8 cellular contexts compared by ENCODE assay signal in genomic region chr1:62407398-62408009, GRCh38. TPM values are rescaled to one million over a fixed set of nuclear protein-coding genes. Genes with fewer than 3 reads are reported as not detected.
DNase-seq lines count a peak whose midpoint lies in the region; ATAC-seq, FAIRE-seq and TF ChIP-seq lines count a peak whose summit lies in the region.

No MANE protein-coding gene starts in this region.

- no peaks in the 10 kb centered on the region for H3K36me3 Mint-ChIP-seq in endothelial cell (ENCODE audit: low read depth, unreplicated experiment)

- H3K4me1 ChIP-seq in Panc1 (ENCODE audit: control insufficient read depth, insufficient read depth, low read length): no peaks in the 10 kb centered on the region

- FAIRE-seq in GM12891 (lab: Jason Lieb, UNC): no peak

- H3K9me3 ChIP-seq in Panc1 (ENCODE audit: control insufficient read depth, insufficient read depth, low read depth, low read length): no peaks in the 10 kb centered on the region

- POLR2A ChIA-PET in Panc1 (lab: Charles Lee): no interaction called here

- H3K27me3 Mint-ChIP-seq in endothelial cell (ENCODE audit: unreplicated experiment): peaks cover 2% of the 10 kb centered on the region

- H3K4me3 Mint-ChIP-seq in endothelial cell (ENCODE audit: unreplicated experiment): no peak overlapping the region

- DNase-seq in ELR (ENCODE audit: low read depth) (peak; percentile 68), Kasumi-1 (lab: John Stamatoyannopoulos, UW) (peak; percentile 63 to 75), Panc1 (ENCODE audit: low read depth, low spot score) (peak; percentile 41), endothelial cell (ENCODE audit: low spot score) (peak; percentile 17), myocyte (ENCODE audit: low read depth) (peak; percentile 76), GM19240 (ENCODE audit: insufficient read length, low spot score) (no peak), GM12891 (ENCODE audit: insufficient read length, low spot score) (no peak)

- peak; percentile 78; the same call in 1 of the 2 replicates for ATAC-seq in Panc1

- no peak overlapping the region for H3K27ac ChIP-seq in 22Rv1
- no peak overlapping the region for H3K27ac ChIP-seq in Panc1 (ENCODE audit: low read length)

- H3K9me3 Mint-ChIP-seq in endothelial cell (ENCODE audit: unreplicated experiment): no peaks in the 10 kb centered on the region

- intact Hi-C loops in Panc1 (cut with micrococcal nuclease; ENCODE audit: unreplicated experiment): loop anchor here (1.0 kb wide), 1 partner anchor 232 kb away; no protein-coding TSS in a partner anchor

- H3K36me3 ChIP-seq in Panc1 (ENCODE audit: control insufficient read depth, insufficient read depth, low read length): no peaks in the 10 kb centered on the region

- no TSS peak for BruUV-seq in Panc1 (replicated peaks; lab: Mats Ljungman, UMichigan)

- TF ChIP-seq POLR2A in GM12891 (IDR thresholded peaks at IDR 0.05; ENCODE audit: low read depth, low read length): no peak

- TF ChIP-seq CTCF in 22Rv1 (IDR thresholded peaks at IDR 0.05) (peak; percentile 80), Panc1 (IDR thresholded peaks at IDR 0.05) (peak; percentile 78), endothelial cell (IDR thresholded peaks at IDR 0.05; ENCODE audit: unreplicated experiment) (peak; percentile 83)

- H3K4me3 ChIP-seq in Panc1 (ENCODE audit: low read depth in 2 of 2, low read length in 2 of 2): no peak overlapping the region

- no peak overlapping the region for H3K27ac Mint-ChIP-seq in endothelial cell (ENCODE audit: unreplicated experiment)

- in situ Hi-C loops in Panc1 (cut with HindIII; ENCODE audit: low pct_unique_long_range_greater_than_20kb, low sequenced_read_pairs): no loop called here

- H3K27me3 ChIP-seq in Panc1 (ENCODE audit: control insufficient read depth, insufficient read depth, low read length): no peaks in the 10 kb centered on the region; the same call in 1 of the 2 replicates

- CTCF ChIA-PET in Panc1 (lab: Charles Lee): interaction anchor here (0.6 to 1.3 kb wide), 2 partner anchors 232 to 236 kb away, joined by 6 to 7 read pairs; no protein-coding TSS in a partner anchor

- H3K4me1 Mint-ChIP-seq in endothelial cell (ENCODE audit: unreplicated experiment): no peaks in the 10 kb centered on the region

TF ChIP-seq in GM12891, 5 proteins besides CTCF, POLR2A, EP300 and RAD21:
- TF ChIP-seq SPI1 (IDR thresholded peaks at IDR 0.05; ENCODE audit: low read depth, low read length) (no peak), PAX5 (IDR thresholded peaks at IDR 0.05; ENCODE audit: insufficient read depth, low read length, severe bottlenecking) (no peak), POU2F2 (IDR thresholded peaks at IDR 0.05; ENCODE audit: low read depth, low read length) (no peak), TAF1 (IDR thresholded peaks at IDR 0.05; ENCODE audit: low read depth, low read length) (no peak), POLR2AphosphoS5 (IDR thresholded peaks at IDR 0.05; ENCODE audit: low read depth, low read length) (no peak)

RNA-seq across cellular contexts. Expression of gene USP1, which starts 29.3 kb away (rescaled TPM):
- total RNA-seq in Panc1 (2021; ENCODE audit: unreplicated experiment) (42.9 TPM), endothelial cell (ENCODE audit: unreplicated experiment) (20.0 TPM), myocyte (17.4 and 22.6 TPM in 2 replicates)
- 13.0 TPM for polyA plus RNA-seq in Panc1 (2012; ENCODE audit: insufficient read length)
- 5.0 TPM for polyA plus RNA-seq in myocyte (2012)
- 21.5 TPM for polyA plus RNA-seq in GM12891 (2012; ENCODE audit: low read depth, missing spikeins)

Comparison
In these comparisons a context has a peak if more than half of its experiments do, and no peak if none do; other contexts are left out.
1. DNase-seq: peak in ELR (single experiment), Kasumi-1 (2 of 2), Panc1 (single experiment), endothelial cell (single experiment) and myocyte (single experiment); none in GM19240 (single experiment) and GM12891 (single experiment).
2. Peak in every context shown above with its lines, with median percentiles within 50 percentile points of each other: CTCF ChIP-seq.